Comparison of ENCODE assay signal across 1 cellular context in genomic region chr16:83797013-83797412, GRCh38.
TF ChIP-seq lines count a peak whose summit lies in the region.

No MANE protein-coding gene starts in this region.

TF ChIP-seq in HepG2, 621 proteins besides CTCF, POLR2A, EP300 and RAD21 (continued from another document):
- TF ChIP-seq ZNF318 (CRISPR knock-in tag; IDR thresholded peaks at IDR 0.05) (no peak), ZNF766 (CRISPR knock-in tag; IDR thresholded peaks at IDR 0.05; ENCODE audit: borderline replicate concordance) (no peak), ZNF343 (CRISPR knock-in tag; IDR thresholded peaks at IDR 0.05) (no peak), SNAI1 (CRISPR knock-in tag; IDR thresholded peaks at IDR 0.05; ENCODE audit: borderline replicate concordance) (no peak), EZH2 (conservative IDR thresholded peaks at IDR 0.05; ENCODE audit: low read depth, low read length) (0 out of 2 replicates have a peak, but pooled peaks have one; percentile 66), ZNF644 (CRISPR knock-in tag; IDR thresholded peaks at IDR 0.05; ENCODE audit: low read depth) (no peak), ELF1 (CRISPR knock-in tag; IDR thresholded peaks at IDR 0.05) (peak; percentile 37; the same call in 1 of the 2 replicates), GABPA (IDR thresholded peaks at IDR 0.05; ENCODE audit: low read depth, low read length) (no peak), GABPA (CRISPR knock-in tag; IDR thresholded peaks at IDR 0.05; ENCODE audit: low read depth) (peak; percentile 25; the same call in 1 of the 2 replicates), EEA1 (CRISPR knock-in tag; IDR thresholded peaks at IDR 0.05; ENCODE audit: borderline replicate concordance) (no peak), GATAD1 (CRISPR knock-in tag; IDR thresholded peaks at IDR 0.05) (no peak), ETV5 (CRISPR knock-in tag; IDR thresholded peaks at IDR 0.05; ENCODE audit: borderline replicate concordance) (peak; percentile 33; the same call in 1 of the 2 replicates), FOXA1 (IDR thresholded peaks at IDR 0.05) (no peak), FOXA1 (CRISPR knock-in tag; IDR thresholded peaks at IDR 0.05) (peak; percentile 12; the same call in 1 of the 2 replicates), RBM39 (IDR thresholded peaks at IDR 0.05; ENCODE audit: low read depth, low read length, poor library complexity, severe bottlenecking) (no peak)
- TF ChIP-seq, protein P1, sequence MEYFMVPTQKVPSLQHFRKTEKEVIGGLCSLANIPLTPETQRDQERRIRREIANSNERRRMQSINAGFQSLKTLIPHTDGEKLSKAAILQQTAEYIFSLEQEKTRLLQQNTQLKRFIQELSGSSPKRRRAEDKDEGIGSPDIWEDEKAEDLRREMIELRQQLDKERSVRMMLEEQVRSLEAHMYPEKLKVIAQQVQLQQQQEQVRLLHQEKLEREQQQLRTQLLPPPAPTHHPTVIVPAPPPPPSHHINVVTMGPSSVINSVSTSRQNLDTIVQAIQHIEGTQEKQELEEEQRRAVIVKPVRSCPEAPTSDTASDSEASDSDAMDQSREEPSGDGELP (IDR thresholded peaks at IDR 0.05; ENCODE audit: borderline replicate concordance, low read depth), result peak; percentile 15; the same call in 1 of the 2 replicates
- TF ChIP-seq, protein P2, sequence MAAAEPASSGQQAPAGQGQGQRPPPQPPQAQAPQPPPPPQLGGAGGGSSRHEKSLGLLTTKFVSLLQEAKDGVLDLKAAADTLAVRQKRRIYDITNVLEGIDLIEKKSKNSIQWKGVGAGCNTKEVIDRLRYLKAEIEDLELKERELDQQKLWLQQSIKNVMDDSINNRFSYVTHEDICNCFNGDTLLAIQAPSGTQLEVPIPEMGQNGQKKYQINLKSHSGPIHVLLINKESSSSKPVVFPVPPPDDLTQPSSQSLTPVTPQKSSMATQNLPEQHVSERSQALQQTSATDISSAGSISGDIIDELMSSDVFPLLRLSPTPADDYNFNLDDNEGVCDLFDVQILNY (CRISPR knock-in tag; conservative IDR thresholded peaks at IDR 0.05), result no peak
